Comparison of ENCODE assay signal across 1 cellular context in the genomic region with DNA sequence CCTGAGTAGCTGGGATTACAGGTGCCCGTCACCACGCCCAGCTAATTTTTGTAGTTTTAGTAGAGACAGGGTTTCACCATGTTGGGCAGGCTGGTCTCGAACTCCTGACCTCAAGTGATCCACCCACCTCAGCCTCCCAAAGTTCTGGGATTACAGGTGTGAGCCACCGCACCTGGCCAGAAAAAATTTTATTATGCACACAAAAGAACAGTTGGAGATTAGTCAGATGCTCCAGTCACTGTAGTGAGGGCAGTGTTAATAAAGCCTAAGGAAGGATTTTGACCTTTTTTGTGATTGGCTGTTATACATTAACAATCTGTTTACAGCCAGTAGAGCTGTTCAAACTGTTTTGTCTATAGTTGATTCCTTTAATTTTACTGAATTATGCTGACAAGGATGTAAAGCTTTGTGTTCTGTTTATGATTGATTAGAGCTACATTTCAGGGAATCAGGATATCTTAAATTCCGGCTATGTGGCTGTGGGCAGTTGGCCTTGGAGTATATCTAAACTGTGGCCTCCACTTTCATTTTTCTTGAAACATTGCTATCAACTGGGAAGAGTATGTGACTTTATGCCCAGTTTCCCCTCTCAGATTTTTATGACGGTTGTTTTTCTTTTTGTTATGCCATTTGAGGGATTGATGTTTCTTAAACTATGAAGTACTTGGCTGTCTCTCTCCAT.
TF ChIP-seq lines count a peak whose summit lies in the region.

No MANE protein-coding gene starts in this region.

TF ChIP-seq in IMR-90, 13 proteins besides CTCF, POLR2A, EP300 and RAD21:
- TF ChIP-seq MAFK (IDR thresholded peaks at IDR 0.05; ENCODE audit: low read depth, low read length): peak; percentile 21; the same call in 1 of the 2 replicates
- no peak for TF ChIP-seq CEBPB (IDR thresholded peaks at IDR 0.05; ENCODE audit: low read depth, low read length)
